ENCODE assay signal across 3 cellular contexts in genomic region chr2:241230435-241230834, GRCh38.
TF ChIP-seq lines count a peak whose summit lies in the region.

No MANE protein-coding gene starts in this region.

TF ChIP-seq in IMR-90, 13 proteins besides CTCF, POLR2A, EP300 and RAD21:
- no peak for TF ChIP-seq RCOR1 (IDR thresholded peaks at IDR 0.05; ENCODE audit: insufficient replicate concordance, low read length)
- no peak for TF ChIP-seq BHLHE40 (IDR thresholded peaks at IDR 0.05; ENCODE audit: low read depth, low read length)
- TF ChIP-seq MXI1 (IDR thresholded peaks at IDR 0.05; ENCODE audit: borderline replicate concordance, low read depth, low read length): no peak

TF ChIP-seq in GM12878, 131 proteins besides CTCF, POLR2A, EP300 and RAD21:
- TF ChIP-seq BHLHE40 (IDR thresholded peaks at IDR 0.05; ENCODE audit: borderline replicate concordance in 1 of 2, low read depth in 2 of 2, low read length in 1 of 2) (no peak), ZNF207 (IDR thresholded peaks at IDR 0.05; ENCODE audit: borderline replicate concordance) (no peak), CREB1 (IDR thresholded peaks at IDR 0.05; ENCODE audit: low read depth) (no peak), BCL11A (IDR thresholded peaks at IDR 0.05; ENCODE audit: low read depth, low read length) (no peak), ZBTB4 (CRISPR knock-in tag; IDR thresholded peaks at IDR 0.05) (no peak), EGR1 (IDR thresholded peaks at IDR 0.05; ENCODE audit: borderline replicate concordance in 1 of 2, low read depth in 2 of 2, low read length in 2 of 2) (no peak), CBX3 (IDR thresholded peaks at IDR 0.05; ENCODE audit: borderline replicate concordance, low read depth) (no peak), MYC (IDR thresholded peaks at IDR 0.05; ENCODE audit: insufficient read depth, insufficient read length, insufficient replicate concordance, low read length, severe bottlenecking) (no peak), MYB (IDR thresholded peaks at IDR 0.05; ENCODE audit: borderline replicate concordance, low read depth, low read length) (no peak), NFIC (IDR thresholded peaks at IDR 0.05; ENCODE audit: low read depth, low read length) (no peak), FOS (IDR thresholded peaks at IDR 0.05; ENCODE audit: borderline replicate concordance, extremely low read depth, insufficient read length) (no peak)

TF ChIP-seq in H1, 55 proteins besides CTCF, POLR2A, EP300 and RAD21:
- no peak for TF ChIP-seq FOSL1 (IDR thresholded peaks at IDR 0.05; ENCODE audit: insufficient read depth, low read depth, low read length)
- TF ChIP-seq JUND (IDR thresholded peaks at IDR 0.05; ENCODE audit: low read length): no peak
- no peak for TF ChIP-seq POLR2AphosphoS5 (IDR thresholded peaks at IDR 0.05; ENCODE audit: low read depth, low read length)
- TF ChIP-seq KDM4A (IDR thresholded peaks at IDR 0.05; ENCODE audit: low read depth, low read length, severe bottlenecking): no peak
- no peak for TF ChIP-seq GABPA (IDR thresholded peaks at IDR 0.05; ENCODE audit: borderline replicate concordance, insufficient read depth, low read length)
- no peak for TF ChIP-seq NRF1 (IDR thresholded peaks at IDR 0.05; ENCODE audit: low read depth, low read length)
- TF ChIP-seq RBBP5 (IDR thresholded peaks at IDR 0.05; ENCODE audit: borderline replicate concordance, low read depth, low read length): no peak
- no peak for TF ChIP-seq CEBPB (IDR thresholded peaks at IDR 0.05; ENCODE audit: low read depth, low read length)
- no peak for TF ChIP-seq SRF (IDR thresholded peaks at IDR 0.05; ENCODE audit: low read depth, low read length)
- TF ChIP-seq HDAC2 (IDR thresholded peaks at IDR 0.05; ENCODE audit: borderline replicate concordance in 1 of 2, low read depth in 2 of 2, low read length in 2 of 2): no peak
- no peak for TF ChIP-seq SIRT6 (IDR thresholded peaks at IDR 0.05; ENCODE audit: low read length)
- no peak for TF ChIP-seq MAFK (IDR thresholded peaks at IDR 0.05; ENCODE audit: low read depth, low read length)
- no peak for TF ChIP-seq TAF7 (optimal IDR thresholded peaks at IDR 0.05; ENCODE audit: borderline replicate concordance, low read depth, low read length)
- no peak for TF ChIP-seq CTBP2 (IDR thresholded peaks at IDR 0.05; ENCODE audit: borderline replicate concordance, insufficient read depth, insufficient read length, low read length)
- no peak for TF ChIP-seq KDM5A (IDR thresholded peaks at IDR 0.05; ENCODE audit: low read length)
- TF ChIP-seq CHD1 (IDR thresholded peaks at IDR 0.05; ENCODE audit: low read depth, low read length): no peak
- no peak for TF ChIP-seq BCL11A (IDR thresholded peaks at IDR 0.05; ENCODE audit: low read depth in 2 of 2, low read length in 2 of 2)
